8 cellular contexts compared by ENCODE assay signal in genomic region chr4:57037982-57038604, GRCh38. TPM values are rescaled to one million over a fixed set of nuclear protein-coding genes. Genes with fewer than 3 reads are reported as not detected.
DNase-seq lines count a peak whose midpoint lies in the region; ATAC-seq, FAIRE-seq and TF ChIP-seq lines count a peak whose summit lies in the region.

No MANE protein-coding gene starts in this region.

- H3K4me3 Mint-ChIP-seq in astrocyte (ENCODE audit: unreplicated experiment), result no peak overlapping the region

- no peaks in the 10 kb centered on the region for H4K20me1 ChIP-seq in astrocyte (ENCODE audit: insufficient read depth, low read length)

- H3K4me1 Mint-ChIP-seq in astrocyte (ENCODE audit: low read depth, unreplicated experiment), result peaks cover 46% of the 10 kb centered on the region

- TF ChIP-seq CTCF in astrocyte (IDR thresholded peaks at IDR 0.05; ENCODE audit: insufficient read depth, low read depth, low read length), result peak; percentile 84

- H3K9me3 Mint-ChIP-seq in astrocyte (ENCODE audit: unreplicated experiment), result no peaks in the 10 kb centered on the region

- no peak overlapping the region for H2AFZ ChIP-seq in astrocyte (ENCODE audit: low read depth, low read length)

- H3K27me3 ChIP-seq in astrocyte (ENCODE audit: insufficient read depth, low read length) (no peaks in the 10 kb centered on the region), iPS-18a (ENCODE audit: control insufficient read depth, insufficient read depth, low read length) (no peaks in the 10 kb centered on the region)

- H3K27ac ChIP-seq in astrocyte (ENCODE audit: low read depth, low read length) (peak overlapping the region; percentile 8), iPS-18a (ENCODE audit: low read length) (no peak overlapping the region)

- ATAC-seq in GM19455 (IDR thresholded peaks at IDR 0.05; ENCODE audit: unreplicated experiment), result peak; percentile 63
- ATAC-seq in GM21367 (IDR thresholded peaks at IDR 0.05; ENCODE audit: unreplicated experiment), result no peak

- no peaks in the 10 kb centered on the region for H3K9me3 ChIP-seq in astrocyte (ENCODE audit: insufficient read depth, low read depth, low read length)
- no peaks in the 10 kb centered on the region for H3K9me3 ChIP-seq in iPS-18a (ENCODE audit: control insufficient read depth, low read depth, low read length)

- H3K36me3 Mint-ChIP-seq in astrocyte (ENCODE audit: low read depth, unreplicated experiment), result peaks cover 13% of the 10 kb centered on the region

- H3K4me1 ChIP-seq in astrocyte (ENCODE audit: insufficient read depth, low read length) (peaks cover 9% of the 10 kb centered on the region), iPS-18a (ENCODE audit: control insufficient read depth, low read depth, low read length) (no peaks in the 10 kb centered on the region)

- peaks cover 24% of the 10 kb centered on the region for H3K79me2 ChIP-seq in astrocyte (ENCODE audit: insufficient read depth, low read length)

- peak overlapping the region; percentile 86 for H3K27ac Mint-ChIP-seq in astrocyte (ENCODE audit: unreplicated experiment)

- H3K9ac ChIP-seq in astrocyte (ENCODE audit: low read length) (no peak overlapping the region), iPS-18a (ENCODE audit: low read length) (no peak overlapping the region)

- H3K4me2 ChIP-seq in astrocyte (ENCODE audit: low read length), result no peak overlapping the region

- H3K36me3 ChIP-seq in astrocyte (ENCODE audit: insufficient read depth, low read length), result peaks cover 40% of the 10 kb centered on the region
- no peaks in the 10 kb centered on the region for H3K36me3 ChIP-seq in iPS-18a (ENCODE audit: control insufficient read depth, low read depth, low read length)

- no peak for FAIRE-seq in astrocyte (lab: Jason Lieb, UNC)

- H3K4me3 ChIP-seq in astrocyte (ENCODE audit: insufficient read depth, low read depth, low read length), result no peak overlapping the region
- peak overlapping the region; percentile 46 for H3K4me3 ChIP-seq in iPS-18a (ENCODE audit: low read length)

- DNase-seq in DMS79 treated with DMSO at 0.1 percent for 48 hours (lab: John Stamatoyannopoulos, UW), result peak; percentile 25
- peak; percentile 44 for DNase-seq in NCI-H1092 treated with DMSO at 0.1 percent for 48 hours (lab: John Stamatoyannopoulos, UW)
- no peak for DNase-seq in astrocyte (ENCODE audit: low read depth)
- DNase-seq in stimulated activated CD4-positive, alpha-beta T cell treated with anti-CD3 and anti-CD28 coated beads, Interleukin-1b, Interleukin-23, amount 100 ng/mL, for 48 hours, result peak; percentile 20
- DNase-seq in effector CD8-positive, alpha-beta T cell (lab: John Stamatoyannopoulos, UW), result no peak

- H3K27me3 Mint-ChIP-seq in astrocyte (ENCODE audit: low read depth, unreplicated experiment), result no peaks in the 10 kb centered on the region

RNA-seq across cellular contexts. Expression of gene POLR2B, which starts 59.4 kb away (rescaled TPM):
- 115 and 135 TPM in 2 replicates for total RNA-seq in astrocyte

Comparison
In these comparisons a context has a peak if more than half of its experiments do, and no peak if none do; other contexts are left out.
1. DNase-seq: peak in DMS79 treated with DMSO at 0.1 percent for 48 hours (single experiment), NCI-H1092 treated with DMSO at 0.1 percent for 48 hours (single experiment) and stimulated activated CD4-positive, alpha-beta T cell treated with anti-CD3 and anti-CD28 coated beads, Interleukin-1b, Interleukin-23, amount 100 ng/mL, for 48 hours (single experiment); none in astrocyte (single experiment) and effector CD8-positive, alpha-beta T cell (single experiment).